7 cellular contexts compared by ENCODE assay signal in the genomic region with DNA sequence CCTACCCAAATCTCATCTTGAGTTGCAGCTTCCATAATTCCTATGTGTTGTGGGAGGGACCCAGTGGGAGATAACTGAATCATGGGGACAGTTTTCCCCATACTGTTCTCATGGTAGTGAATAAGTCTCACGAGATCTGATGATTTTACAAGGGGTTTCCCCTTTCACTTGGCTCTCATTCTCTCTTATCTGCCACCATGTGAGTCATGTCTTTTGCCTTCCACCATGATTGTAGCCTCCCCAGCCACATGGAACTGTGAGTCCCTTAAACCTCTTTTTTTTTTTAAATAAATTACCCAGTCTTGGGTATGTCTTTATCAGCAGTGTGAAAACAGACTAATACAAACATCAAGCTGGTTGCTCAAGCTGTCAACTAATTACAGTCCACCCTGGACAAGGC.
A peak's percentile ranks its signal among the peaks of the same experiment; 100 is the strongest.
DNase-seq lines count a peak whose midpoint lies in the region; ATAC-seq and TF ChIP-seq lines count a peak whose summit lies in the region.
"Not testable (repeated sequence)": the region's sequence is repeated elsewhere in the genome, so short reads cannot be mapped to it uniquely, and the experiment has no call there.

No MANE protein-coding gene starts in this region.

- H3K9ac ChIP-seq in neural cell (ENCODE audit: low read length), result not testable (repeated sequence)

- H3K27me3 ChIP-seq in WERI-Rb-1 (ENCODE audit: insufficient read depth, low read depth, severe bottlenecking); brain microvascular endothelial cell (replicated peaks); right cardiac atrium (ENCODE audit: control insufficient read depth, insufficient read depth); neural cell (ENCODE audit: insufficient read depth, low read depth, low read length): not testable (repeated sequence)

- 40% methylated on average over 1 of the region's 1 CpG for WGBS in right cardiac atrium

- TF ChIP-seq EP300 in neural cell (conservative IDR thresholded peaks at IDR 0.05; ENCODE audit: poor library complexity, severe bottlenecking), result not testable (repeated sequence)

- in situ Hi-C loops in brain microvascular endothelial cell (cut with HindIII; ENCODE audit: low pct_ligation_motif_present, low sequenced_read_pairs), result not testable (repeated sequence)

- not testable (repeated sequence) for TF ChIP-seq CTCF in WERI-Rb-1 (IDR thresholded peaks at IDR 0.05; ENCODE audit: low read depth, low read length); brain microvascular endothelial cell (IDR thresholded peaks at IDR 0.05; ENCODE audit: low read depth, low read length, missing control alignments); neural cell (IDR thresholded peaks at IDR 0.05; ENCODE audit: poor library complexity, severe bottlenecking)

- peak; percentile 40 to 48 for ATAC-seq in right cardiac atrium

- intact Hi-C loops in right cardiac atrium (cut with DNase I), result loop anchor here in 2 of 4 donors (10.0 kb wide), 3 partner anchors 75 to 255 kb away; no protein-coding TSS in a partner anchor

- not testable (repeated sequence) for H3K36me3 ChIP-seq in WERI-Rb-1; brain microvascular endothelial cell (replicated peaks); neural cell (ENCODE audit: insufficient read depth, low read length)

- H3K27ac ChIP-seq in WERI-Rb-1 (peak overlapping the region; percentile 85), neural cell (ENCODE audit: low read length) (peak overlapping the region; percentile 98)
- not testable (repeated sequence) for H3K27ac ChIP-seq in brain microvascular endothelial cell; right cardiac atrium (ENCODE audit: low read length)

- H4K20me1 ChIP-seq in neural cell (ENCODE audit: insufficient read depth), result not testable (repeated sequence)

- H3K9me3 ChIP-seq in WERI-Rb-1 (ENCODE audit: severe bottlenecking); right cardiac atrium (ENCODE audit: control insufficient read depth, low read length); neural cell (ENCODE audit: low read length): not testable (repeated sequence)

- not testable (repeated sequence) for H3K79me2 ChIP-seq in neural cell (replicated peaks; ENCODE audit: insufficient read depth, low read length)

- not testable (repeated sequence) for H3K9me2 ChIP-seq in neural cell (ENCODE audit: insufficient read depth, low read length)

- not testable (repeated sequence) for H3K4me3 ChIP-seq in WERI-Rb-1 (ENCODE audit: low read depth, low read length); brain microvascular endothelial cell (ENCODE audit: low read depth, low read length); right cardiac atrium (ENCODE audit: low read length); neural cell (ENCODE audit: low read length)

- H2AFZ ChIP-seq in neural cell (ENCODE audit: low read depth, low read length), result not testable (repeated sequence)

- not testable (repeated sequence) for H3K4me2 ChIP-seq in neural cell (ENCODE audit: low read length)

- H3F3A ChIP-seq in neural cell (ENCODE audit: insufficient read depth, low read length, poor library complexity, severe bottlenecking), result peaks cover 11% of the 10 kb centered on the region

- not testable (repeated sequence) for TF ChIP-seq RAD21 in neural cell (conservative IDR thresholded peaks at IDR 0.05)

- DNase-seq in A172 (ENCODE audit: low spot score), result peak; percentile 61
- peak; percentile 58 for DNase-seq in Daoy (ENCODE audit: low read depth)
- peak; percentile 20 for DNase-seq in NCI-H226
- DNase-seq in WERI-Rb-1, right cardiac atrium: not testable (repeated sequence)
- peak; percentile 14 for DNase-seq in brain microvascular endothelial cell

- H3K4me1 ChIP-seq in right cardiac atrium (ENCODE audit: control insufficient read depth, insufficient read depth, low read length), result not testable (repeated sequence)
